ENCODE assay signal across 8 cellular contexts in the genomic region with DNA sequence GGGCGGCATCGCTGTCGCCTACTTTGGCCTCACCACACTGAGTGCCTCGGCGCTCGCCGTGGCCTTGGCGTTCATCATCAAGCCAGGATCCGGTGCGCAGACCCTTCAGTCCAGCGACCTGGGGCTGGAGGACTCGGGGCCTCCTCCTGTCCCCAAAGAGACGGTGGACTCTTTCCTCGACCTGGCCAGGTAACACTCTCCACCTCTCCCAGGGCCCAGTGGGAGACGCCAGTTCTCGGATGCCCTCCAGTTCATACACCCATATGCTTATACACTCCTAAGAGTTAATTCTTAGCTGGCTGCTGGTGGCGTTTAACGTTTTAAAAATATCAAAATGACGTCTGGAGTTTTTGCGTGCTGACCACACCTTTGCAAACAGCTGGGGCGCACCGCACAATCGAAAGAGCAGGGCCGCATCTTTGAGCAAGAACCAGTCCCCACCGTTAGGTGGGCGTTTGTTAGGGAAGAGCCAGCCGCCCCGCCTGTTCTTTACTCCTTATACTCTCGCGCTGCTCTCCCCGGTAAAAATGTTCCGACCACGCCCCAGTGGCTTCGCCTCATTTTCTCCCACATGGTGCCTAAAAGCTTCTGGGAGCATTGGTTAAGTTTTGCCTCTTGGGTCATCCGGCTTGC. TPM values are rescaled to one million over a fixed set of nuclear protein-coding genes. Genes with fewer than 3 reads are reported as not detected.
DNase-seq lines count a peak whose midpoint lies in the region; TF ChIP-seq lines count a peak whose summit lies in the region.

No MANE protein-coding gene starts in this region.

- peaks cover 57% of the 10 kb centered on the region for H3K4me1 Mint-ChIP-seq in activated CD4-positive, alpha-beta T cell treated with anti-CD3 and anti-CD28 coated beads, Interleukin-2, amount 10 ng/mL, durations not matched to agents 24 days and 14 days
- peaks cover 76% of the 10 kb centered on the region for H3K4me1 Mint-ChIP-seq in brain

- peak overlapping the region; percentile 82 for H3K9ac ChIP-seq in mesenchymal stem cell (ENCODE audit: low read length)

- H2AFZ ChIP-seq in mesenchymal stem cell (ENCODE audit: low read depth, low read length) = peak overlapping the region; percentile 79

- TF ChIP-seq POLR2A in uterus (IDR thresholded peaks at IDR 0.05) = no peak

- peak overlapping the region in 1 of 2 experiments; percentile 37 for H3K18ac ChIP-seq in mesenchymal stem cell (ENCODE audit: low read depth in 1 of 2, low read length in 2 of 2)

- H3K4ac ChIP-seq in mesenchymal stem cell (ENCODE audit: low read depth in 1 of 2, low read length in 2 of 2) = no peak overlapping the region

- no peaks in the 10 kb centered on the region for H3K9me3 Mint-ChIP-seq in activated CD4-positive, alpha-beta T cell treated with anti-CD3 and anti-CD28 coated beads, Interleukin-2, amount 10 ng/mL, durations not matched to agents 24 days and 14 days
- no peaks in the 10 kb centered on the region for H3K9me3 Mint-ChIP-seq in brain

- H3K27me3 Mint-ChIP-seq in activated CD4-positive, alpha-beta T cell treated with anti-CD3 and anti-CD28 coated beads, Interleukin-2, amount 10 ng/mL, durations not matched to agents 24 days and 14 days = peaks cover 16% of the 10 kb centered on the region
- H3K27me3 Mint-ChIP-seq in brain = peaks cover 7% of the 10 kb centered on the region

- H3K79me1 ChIP-seq in mesenchymal stem cell (replicated peaks; ENCODE audit: low read length, poor library complexity, severe bottlenecking) = peaks cover 3% of the 10 kb centered on the region

- TF ChIP-seq CTCF in brain (conservative IDR thresholded peaks at IDR 0.05) = no peak
- no peak for TF ChIP-seq CTCF in uterus (IDR thresholded peaks at IDR 0.05)

- peak overlapping the region in 1 of 2 experiments; percentile 79 for H3K14ac ChIP-seq in mesenchymal stem cell (ENCODE audit: low read length in 2 of 2)

- intact Hi-C loops in activated CD4-positive, alpha-beta T cell treated with anti-CD3 and anti-CD28 coated beads, Interleukin-2, amount 10 ng/mL, durations not matched to agents 24 days and 14 days (cut with micrococcal nuclease) = loop anchor here (1.0 to 10.0 kb wide), 14 partner anchors 43 to 955 kb away; partner anchors contain the start of genes ACTR2, AFTPH, RAB1A and SERTAD2
- intact Hi-C loops in uterus (cut with DNase I; ENCODE audit: low total_unique reads) = no loop called here

- H3K4me2 ChIP-seq in mesenchymal stem cell (ENCODE audit: low read length, poor library complexity, severe bottlenecking) = peak overlapping the region; percentile 98

- no peak overlapping the region for H2BK5ac ChIP-seq in mesenchymal stem cell (ENCODE audit: low read depth, low read length, poor library complexity, severe bottlenecking)

- H3K27ac Mint-ChIP-seq in activated CD4-positive, alpha-beta T cell treated with anti-CD3 and anti-CD28 coated beads, Interleukin-2, amount 10 ng/mL, durations not matched to agents 24 days and 14 days = peak overlapping the region; percentile 74
- H3K27ac Mint-ChIP-seq in brain = peak overlapping the region; percentile 84 to 94 (median 89)

- H3K27ac ChIP-seq in mesenchymal stem cell (ENCODE audit: low read length, poor library complexity, severe bottlenecking) = no peak overlapping the region
- H3K27ac ChIP-seq in uterus = peak overlapping the region; percentile 97 to 98

- H3K4me1 ChIP-seq in mesenchymal stem cell (ENCODE audit: control insufficient read depth, insufficient read depth, low read depth, low read length) = peaks cover 12% of the 10 kb centered on the region
- H3K4me1 ChIP-seq in uterus = no peaks in the 10 kb centered on the region

- peak overlapping the region; percentile 91 for H3K4me3 Mint-ChIP-seq in activated CD4-positive, alpha-beta T cell treated with anti-CD3 and anti-CD28 coated beads, Interleukin-2, amount 10 ng/mL, durations not matched to agents 24 days and 14 days
- peak overlapping the region; percentile 90 to 96 (median 92) for H3K4me3 Mint-ChIP-seq in brain

- no peaks in the 10 kb centered on the region for H3K9me3 ChIP-seq in mesenchymal stem cell (ENCODE audit: control insufficient read depth, low read length)
- no peaks in the 10 kb centered on the region for H3K9me3 ChIP-seq in uterus

- no peak overlapping the region for H4K91ac ChIP-seq in mesenchymal stem cell (ENCODE audit: low read length)

- peak overlapping the region in 1 of 2 experiments; percentile 40 for H2BK12ac ChIP-seq in mesenchymal stem cell (ENCODE audit: low read length in 2 of 2)

- WGBS in mesenchymal stem cell = 38% methylated on average over 35 of the region's 35 CpGs

- peak overlapping the region; percentile 26 for H2BK15ac ChIP-seq in mesenchymal stem cell (ENCODE audit: low read depth, poor library complexity, severe bottlenecking)

- peaks cover 19% of the 10 kb centered on the region for H3K36me3 Mint-ChIP-seq in activated CD4-positive, alpha-beta T cell treated with anti-CD3 and anti-CD28 coated beads, Interleukin-2, amount 10 ng/mL, durations not matched to agents 24 days and 14 days (ENCODE audit: low read depth)
- H3K36me3 Mint-ChIP-seq in brain = peaks cover 34% of the 10 kb centered on the region

- no peak overlapping the region for H2BK120ac ChIP-seq in mesenchymal stem cell (ENCODE audit: low read depth, low read length)

- H3K23ac ChIP-seq in mesenchymal stem cell (ENCODE audit: low read length in 2 of 2) = peak overlapping the region in 1 of 2 experiments; percentile 94

- H3K4me3 ChIP-seq in mesenchymal stem cell (ENCODE audit: insufficient read depth in 1 of 2, low read depth in 1 of 2, low read length in 2 of 2) (peak overlapping the region; percentile 54 to 89), uterus (peak overlapping the region; percentile 66 to 83)

- no peak for DNase-seq in activated CD4-positive, alpha-beta T cell treated with anti-CD3 and anti-CD28 coated beads, Interleukin-2, amount 10 ng/mL, durations not matched to agents 24 days and 14 days
- no peak for DNase-seq in activated CD4-positive, alpha-beta T cell treated with anti-CD3 and anti-CD28 coated beads for 4 hours
- DNase-seq in NCI-H1105 treated with DMSO at 0.1 percent for 48 hours (lab: John Stamatoyannopoulos, UW) = peak; percentile 27
- peak; percentile 18 for DNase-seq in mesenchymal stem cell
- peak; percentile 22 to 33 for DNase-seq in uterus
- no peak for DNase-seq in NCI-H2107 (lab: John Stamatoyannopoulos, UW)
- no peak for DNase-seq in superior temporal gyrus (ENCODE audit: extremely low spot score)

- H3K27me3 ChIP-seq in mesenchymal stem cell (ENCODE audit: control insufficient read depth in 1 of 2, insufficient read depth in 1 of 2, low read length in 2 of 2) = peaks cover 0 to 7% of the 10 kb centered on the region in 2 experiments
- no peaks in the 10 kb centered on the region for H3K27me3 ChIP-seq in uterus

- H3K36me3 ChIP-seq in mesenchymal stem cell (ENCODE audit: control insufficient read depth in 1 of 2, insufficient read depth in 2 of 2, low read depth in 1 of 2, low read length in 2 of 2) (peaks cover 0 to 4% of the 10 kb centered on the region in 2 experiments), uterus (no peaks in the 10 kb centered on the region)

- H2AK5ac ChIP-seq in mesenchymal stem cell (ENCODE audit: low read length, severe bottlenecking) = no peak overlapping the region

- H4K8ac ChIP-seq in mesenchymal stem cell (ENCODE audit: low read length) = no peak overlapping the region

RNA-seq across cellular contexts. Expression of gene SLC1A4, which starts 0.9 kb away (rescaled TPM):
- total RNA-seq in activated CD4-positive, alpha-beta T cell treated with anti-CD3 and anti-CD28 coated beads, Interleukin-2, amount 10 ng/mL, durations not matched to agents 24 days and 14 days = 12.4 and 13.1 TPM in 2 replicates
- polyA plus RNA-seq in brain (ENCODE audit: insufficient read depth, low read depth, low replicate concordance) = 55.5 TPM
- 14.3 TPM for polyA plus RNA-seq in mesenchymal stem cell (2013, experiment 1 of 2)
- polyA plus RNA-seq in mesenchymal stem cell (2013, experiment 2 of 2) = 15.0 TPM
- 10 to 100 TPM in 2 of 4 donors, 1 to 10 TPM in 2; 6.9 to 36.6 (median 12.7) TPM for total RNA-seq in uterus

Comparison
In these comparisons a context has a peak if more than half of its experiments do, and no peak if none do; other contexts are left out.
1. DNase-seq: peak in NCI-H1105 treated with DMSO at 0.1 percent for 48 hours (single experiment), mesenchymal stem cell (single experiment) and uterus (2 of 2); none in activated CD4-positive, alpha-beta T cell treated with anti-CD3 and anti-CD28 coated beads, Interleukin-2, amount 10 ng/mL, durations not matched to agents 24 days and 14 days (single experiment), activated CD4-positive, alpha-beta T cell treated with anti-CD3 and anti-CD28 coated beads for 4 hours (0 of 2), NCI-H2107 (single experiment) and superior temporal gyrus (single experiment).